13 cellular contexts compared by ENCODE assay signal in genomic region chr9:97075289-97075870, GRCh38. TPM values are rescaled to one million over a fixed set of nuclear protein-coding genes. Genes with fewer than 3 reads are reported as not detected.
DNase-seq lines count a peak whose midpoint lies in the region; ATAC-seq, FAIRE-seq and TF ChIP-seq lines count a peak whose summit lies in the region.
"Had no signal": no experiment of that assay in that cellular context is flagged by ENCODE, and none has a peak within 500 bp of the region (broad histone marks: within the 10 kb centered on the region; RNA-seq: fewer than 3 reads in every experiment).

No MANE protein-coding gene starts in this region.

- ATAC-seq in right lobe of liver = peak in 3 of 4 donors; percentile 37 to 59 (median 42)
- no peak for ATAC-seq in GM19455 (IDR thresholded peaks at IDR 0.05; ENCODE audit: unreplicated experiment)
- no peak for ATAC-seq in GM19324 (IDR thresholded peaks at IDR 0.05; ENCODE audit: low FRiP score, unreplicated experiment)
- ATAC-seq: GM12878 had no signal

- H3K36me3 ChIP-seq in astrocyte (ENCODE audit: insufficient read depth, low read length) (no peaks in the 10 kb centered on the region), right lobe of liver (no peaks in the 10 kb centered on the region)
- H3K36me3 ChIP-seq: BLaER1 treated with 17β-estradiol and CSF1 and Interleukin-3, amounts not matched to agents 10 nM and 100 nM had no signal

- intact Hi-C loops in right lobe of liver (cut with DNase I) = no loop called here

- no peaks in the 10 kb centered on the region for H3K4me1 Mint-ChIP-seq in astrocyte (ENCODE audit: low read depth, unreplicated experiment)

- H3K9me3 ChIP-seq in astrocyte (ENCODE audit: insufficient read depth, low read depth, low read length) = no peaks in the 10 kb centered on the region
- no peaks in the 10 kb centered on the region for H3K9me3 ChIP-seq in right lobe of liver

- H2AFZ ChIP-seq in astrocyte (ENCODE audit: low read depth, low read length) = no peak overlapping the region

- TF ChIP-seq CTCF in astrocyte (IDR thresholded peaks at IDR 0.05; ENCODE audit: insufficient read depth, low read depth, low read length) (no peak), fibroblast of villous mesenchyme (IDR thresholded peaks at IDR 0.05; ENCODE audit: insufficient read depth, low read depth, low read length) (no peak), right lobe of liver (IDR thresholded peaks at IDR 0.05) (no peak)

- H3K9ac ChIP-seq in astrocyte (ENCODE audit: low read length) = no peak overlapping the region
- H3K9ac ChIP-seq: BLaER1 treated with 17β-estradiol and CSF1 and Interleukin-3, amounts not matched to agents 10 nM and 100 nM; KMS-11 had no signal

- no peak overlapping the region for H3K4me2 ChIP-seq in astrocyte (ENCODE audit: low read length)
- H3K4me2 ChIP-seq: BLaER1 treated with 17β-estradiol and CSF1 and Interleukin-3, amounts not matched to agents 10 nM and 100 nM; KMS-11 had no signal

- H3K4me3 Mint-ChIP-seq in astrocyte (ENCODE audit: unreplicated experiment) = no peak overlapping the region

- H3K36me3 Mint-ChIP-seq in astrocyte (ENCODE audit: low read depth, unreplicated experiment) = no peaks in the 10 kb centered on the region
- H3K36me3 Mint-ChIP-seq: CD4-positive, CD25-positive, alpha-beta regulatory T cell had no signal

- H3K27me3 ChIP-seq in astrocyte (ENCODE audit: insufficient read depth, low read length) (peaks cover 3% of the 10 kb centered on the region), right lobe of liver (peaks cover 0 to 5% of the 10 kb centered on the region in 2 donors)
- H3K27me3 ChIP-seq: BLaER1 treated with 17β-estradiol and CSF1 and Interleukin-3, amounts not matched to agents 10 nM and 100 nM had no signal

- H3K4me3 ChIP-seq in astrocyte (ENCODE audit: insufficient read depth, low read depth, low read length) (no peak overlapping the region), fibroblast of villous mesenchyme (ENCODE audit: low read depth, low read length) (no peak overlapping the region), right lobe of liver (no peak overlapping the region)
- H3K4me3 ChIP-seq: BLaER1 treated with 17β-estradiol and CSF1 and Interleukin-3, amounts not matched to agents 10 nM and 100 nM; GM12878 had no signal

- no peak overlapping the region for H3K27ac ChIP-seq in astrocyte (ENCODE audit: low read depth, low read length)
- H3K27ac ChIP-seq in right lobe of liver = no peak overlapping the region
- H3K27ac ChIP-seq: BLaER1 treated with 17β-estradiol and CSF1 and Interleukin-3, amounts not matched to agents 10 nM and 100 nM; KMS-11 had no signal

- no peaks in the 10 kb centered on the region for H3K9me3 Mint-ChIP-seq in astrocyte (ENCODE audit: unreplicated experiment)
- H3K9me3 Mint-ChIP-seq: CD4-positive, CD25-positive, alpha-beta regulatory T cell had no signal

- H3K4me1 ChIP-seq in astrocyte (ENCODE audit: insufficient read depth, low read length) (no peaks in the 10 kb centered on the region), right lobe of liver (no peaks in the 10 kb centered on the region)
- H3K4me1 ChIP-seq: BLaER1 treated with 17β-estradiol and CSF1 and Interleukin-3, amounts not matched to agents 10 nM and 100 nM had no signal

- DNase-seq in astrocyte (ENCODE audit: low read depth) (no peak), fibroblast of villous mesenchyme (ENCODE audit: low read depth) (peak; percentile 3), right lobe of liver (no peak), urothelium cell line (ENCODE audit: low spot score) (no peak), NCI-H446 (lab: John Stamatoyannopoulos, UW) (no peak)
- DNase-seq: ACHN; CD4-positive, CD25-positive, alpha-beta regulatory T cell had no signal

- FAIRE-seq in astrocyte (lab: Jason Lieb, UNC) = no peak
- FAIRE-seq in urothelium cell line (lab: Jason Lieb, UNC) = no peak
- FAIRE-seq: GM12878, GM18507 had no signal

- H4K20me1 ChIP-seq in astrocyte (ENCODE audit: insufficient read depth, low read length) = no peaks in the 10 kb centered on the region
- H4K20me1 ChIP-seq: BLaER1 treated with 17β-estradiol and CSF1 and Interleukin-3, amounts not matched to agents 10 nM and 100 nM had no signal

- peaks cover 12% of the 10 kb centered on the region for H3K27me3 Mint-ChIP-seq in astrocyte (ENCODE audit: low read depth, unreplicated experiment)

- 44% methylated on average over 5 of the region's 5 CpGs for WGBS in right lobe of liver (ENCODE audit: insufficient coverage, low coverage, low lambda C conversion rate, missing lambda C conversion rate)

- H3K27ac Mint-ChIP-seq in astrocyte (ENCODE audit: unreplicated experiment) = peak overlapping the region; percentile 34

- no peak for TF ChIP-seq POLR2A in right lobe of liver (IDR thresholded peaks at IDR 0.05)

- no peaks in the 10 kb centered on the region for H3K79me2 ChIP-seq in astrocyte (ENCODE audit: insufficient read depth, low read length)

RNA-seq across cellular contexts. Expression of gene CTSV, which starts 36.4 kb away (rescaled TPM):
- total RNA-seq in astrocyte (9.7 and 36.3 TPM in 2 replicates), fibroblast of villous mesenchyme (0.32 and 0.43 TPM in 2 replicates), right lobe of liver (under 1 TPM in 2 of 6 experiments, not detected in 4; 0.12 to 0.43 TPM)

Comparison
In these comparisons a context has a peak if more than half of its experiments do, and no peak if none do; other contexts are left out.
1. ATAC-seq: peak in right lobe of liver (3 of 4); none in GM19455 (single experiment) and GM19324 (single experiment).